In the genomic region with DNA sequence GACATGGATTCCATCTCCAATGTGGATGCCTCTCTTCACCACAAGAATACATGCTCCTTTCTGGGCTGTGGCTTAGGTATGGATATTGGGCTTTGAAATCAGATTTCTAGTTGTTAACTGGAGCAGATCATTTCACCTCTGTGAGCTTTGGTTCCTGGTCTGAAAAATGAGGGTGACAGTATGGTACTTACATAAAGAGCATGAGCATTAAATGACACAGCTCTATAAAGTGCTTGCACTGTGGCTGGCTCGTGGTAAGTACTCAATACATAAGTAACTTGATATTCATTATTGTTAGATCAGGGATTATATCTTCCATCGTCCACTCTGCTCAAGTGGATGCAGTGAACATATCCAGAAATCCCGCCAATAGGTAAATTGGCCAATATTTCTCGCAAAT, we compare ENCODE assay signal across 17 cellular contexts. TPM values are rescaled to one million over a fixed set of nuclear protein-coding genes. Genes with fewer than 3 reads are reported as not detected.
DNase-seq lines count a peak whose midpoint lies in the region; ATAC-seq and TF ChIP-seq lines count a peak whose summit lies in the region.
"Had no signal": no experiment of that assay in that cellular context is flagged by ENCODE, and none has a peak within 500 bp of the region (broad histone marks: within the 10 kb centered on the region; RNA-seq: fewer than 3 reads in every experiment).

No MANE protein-coding gene starts in this region.

- H4K20me1 ChIP-seq in BLaER1 (no peaks in the 10 kb centered on the region; the same call in 1 of the 2 replicates), OCI-LY3 (ENCODE audit: insufficient read depth, low read length) (no peaks in the 10 kb centered on the region)

- peak overlapping the region; percentile 85 for H3K27ac ChIP-seq in BLaER1
- H3K27ac ChIP-seq in OCI-LY3 (ENCODE audit: low read length), result peak overlapping the region; percentile 99
- H3K27ac ChIP-seq in esophagus squamous epithelium, result peak overlapping the region in 3 of 4 donors; percentile 53 to 73 (median 71)
- H3K27ac ChIP-seq: SJCRH30 had no signal

- DNase-seq in DMS53 treated with DMSO at 0.1 percent for 48 hours (lab: John Stamatoyannopoulos, UW; ENCODE audit: unreplicated experiment) (peak; percentile 92), esophagus squamous epithelium (lab: John Stamatoyannopoulos, UW) (no peak), NCI-H128 (lab: John Stamatoyannopoulos, UW; ENCODE audit: unreplicated experiment) (no peak), NCI-H1092 (lab: John Stamatoyannopoulos, UW) (no peak)
- DNase-seq: activated CD4-positive, CD25-positive, alpha-beta regulatory T cell treated with anti-CD3 and anti-CD28 coated beads, Interleukin-2, amount 50 U/mL, for 72 hours; C1 segment of cervical spinal cord; dermis blood vessel endothelial cell; foreskin melanocyte; HFFc6; kidney; NCI-H774; SJCRH30; stimulated activated CD4-positive, alpha-beta T cell treated with anti-CD3 and anti-CD28 coated beads, Interleukin-12 subunit alpha, Interleukin-12 subunit beta, amount 100 ng/mL, for 4 hours had no signal

- no peak for TF ChIP-seq CTCF in OCI-LY3 (IDR thresholded peaks at IDR 0.05; ENCODE audit: low read depth, low read length)
- TF ChIP-seq CTCF in esophagus squamous epithelium (IDR thresholded peaks at IDR 0.05), result no peak

- H3K4me3 ChIP-seq in BLaER1, result no peak overlapping the region
- H3K4me3 ChIP-seq in OCI-LY3 (ENCODE audit: low read length), result peak overlapping the region; percentile 62
- no peak overlapping the region for H3K4me3 ChIP-seq in esophagus squamous epithelium
- H3K4me3 ChIP-seq: SJCRH30 had no signal

- no peak for TF ChIP-seq POLR2A in esophagus squamous epithelium (IDR thresholded peaks at IDR 0.05)

- H3K9me3 ChIP-seq in BLaER1 (no peaks in the 10 kb centered on the region), OCI-LY3 (ENCODE audit: insufficient read depth, low read length) (no peaks in the 10 kb centered on the region), esophagus squamous epithelium (no peaks in the 10 kb centered on the region)
- H3K9me3 ChIP-seq: SJCRH30 had no signal

- H3K9ac ChIP-seq in BLaER1 (peak overlapping the region; percentile 60; the same call in 1 of the 2 replicates), OCI-LY3 (ENCODE audit: low read length) (peak overlapping the region; percentile 100)

- no peaks in the 10 kb centered on the region for H3K27me3 ChIP-seq in BLaER1
- no peaks in the 10 kb centered on the region for H3K27me3 ChIP-seq in OCI-LY3 (ENCODE audit: low read depth, low read length)
- H3K27me3 ChIP-seq in esophagus squamous epithelium, result no peaks in the 10 kb centered on the region
- H3K27me3 ChIP-seq: SJCRH30 had no signal

- ATAC-seq in GM18909 (IDR thresholded peaks at IDR 0.05; ENCODE audit: poor library complexity, unreplicated experiment) (no peak), HG02885 (IDR thresholded peaks at IDR 0.05; ENCODE audit: poor library complexity, unreplicated experiment) (no peak)

- H2AFZ ChIP-seq in OCI-LY3 (ENCODE audit: low read depth, low read length), result no peak overlapping the region

- intact Hi-C loops in esophagus squamous epithelium (cut with DNase I), result no loop called here

- 78 to 86% methylated on average over 4 of the region's 4 CpGs for WGBS in esophagus squamous epithelium, 2 donors

- H3K36me3 ChIP-seq in BLaER1 (peaks cover 8% of the 10 kb centered on the region), OCI-LY3 (replicated peaks; ENCODE audit: low read depth, low read length) (peaks cover 4% of the 10 kb centered on the region), esophagus squamous epithelium (no peaks in the 10 kb centered on the region)
- H3K36me3 ChIP-seq: SJCRH30 had no signal

- H3K4me1 ChIP-seq in BLaER1 (peaks cover 100% of the 10 kb centered on the region), OCI-LY3 (ENCODE audit: low read length) (peaks cover 100% of the 10 kb centered on the region), esophagus squamous epithelium (peaks cover 5 to 75% (median 41%) of the 10 kb centered on the region in 3 donors)

- peaks cover 94% of the 10 kb centered on the region for H3K79me2 ChIP-seq in OCI-LY3 (ENCODE audit: low read length)

- peak overlapping the region; percentile 94 for H3K4me2 ChIP-seq in BLaER1
- H3K4me2 ChIP-seq in OCI-LY3 (ENCODE audit: low read length), result peak overlapping the region; percentile 83

RNA-seq across cellular contexts. Expression of gene ARHGAP25, which starts 33.4 kb away (rescaled TPM):
- total RNA-seq in esophagus squamous epithelium, result 1 to 10 TPM; 3.2 to 9.0 (median 5.5) TPM
- total RNA-seq: HFFc6 had no signal
